24 cellular contexts compared by ENCODE assay signal in genomic region chr10:99544322-99544721, GRCh38.
"Had no signal": no experiment of that assay in that cellular context is flagged by ENCODE, and none has a peak within 500 bp of the region (broad histone marks: within the 10 kb centered on the region; RNA-seq: fewer than 3 reads in every experiment).

No MANE protein-coding gene starts in this region.

- H3K4me1 ChIP-seq: neural progenitor cell, parathyroid adenoma had no signal

- H3K27ac ChIP-seq: neural progenitor cell, ovary, parathyroid adenoma, psoas muscle, right lobe of liver, sigmoid colon, stomach, thoracic aorta, thyroid gland, tibial nerve, upper lobe of left lung, vagina had no signal

- H3K4me3 ChIP-seq: neural progenitor cell, ovary, psoas muscle, right lobe of liver, sigmoid colon, stomach, thoracic aorta, thyroid gland, tibial nerve, upper lobe of left lung, vagina had no signal

- DNase-seq: natural killer cell; occipital lobe; ovary; posterior cingulate gyrus; psoas muscle; right cardiac atrium; right lobe of liver; sigmoid colon; small intestine; stimulated activated CD4-positive, alpha-beta T cell treated with anti-CD3 and anti-CD28 coated beads, Interleukin-15, amount 100 ng/mL, for 24 hours; stimulated activated CD4-positive, alpha-beta T cell treated with anti-CD3 and anti-CD28 coated beads, Interleukin-2, amount 100 ng/mL, for 24 hours; stimulated activated CD4-positive, alpha-beta T cell treated with anti-CD3 and anti-CD28 coated beads, Interleukin-2, amount 100 ng/mL, for 48 hours; stimulated activated CD4-positive, alpha-beta T cell treated with anti-CD3 and anti-CD28 coated beads, Interleukin-4, amount 100 ng/mL, for 24 hours; stimulated activated naive B cell treated with anti-CD40 and anti-IgM and Interleukin-4, amounts not matched to agents 10 μg/mL and 1 μg/mL and 100 μg/mL, for 72 hours; stimulated activated naive CD4-positive, alpha-beta T cell treated with Interleukin-2 at 50 U/mL for 16 hours; stomach; thyroid gland; trophoblast cell; upper lobe of left lung had no signal

- H3K9me3 ChIP-seq: ovary, psoas muscle, right lobe of liver, sigmoid colon, stomach, thoracic aorta, thyroid gland, tibial nerve, upper lobe of left lung, vagina had no signal

- H3K36me3 ChIP-seq: neural progenitor cell, ovary, right lobe of liver, sigmoid colon, stomach, thoracic aorta, thyroid gland, tibial nerve, upper lobe of left lung, vagina had no signal
